ENCODE assay signal across 16 cellular contexts in genomic region chr1:118842462-118843201, GRCh38.
A peak's percentile ranks its signal among the peaks of the same experiment; 100 is the strongest.
DNase-seq lines count a peak whose midpoint lies in the region; ATAC-seq and TF ChIP-seq lines count a peak whose summit lies in the region.
"Had no signal": no experiment of that assay in that cellular context is flagged by ENCODE, and none has a peak within 500 bp of the region (broad histone marks: within the 10 kb centered on the region; RNA-seq: fewer than 3 reads in every experiment).

No MANE protein-coding gene starts in this region.

- no peaks in the 10 kb centered on the region for H3K27me3 Mint-ChIP-seq in activated T-helper 1 cell treated with anti-CD3 and anti-CD28 coated beads, Interleukin-12 subunit alpha, Interleukin-12 subunit beta, Interleukin-2, Interleukin-4 antibody, amounts not matched to agents 30 ng/mL and 10 ng/mL and 1 ng/mL, durations not matched to agents 14 hours and 24 hours and 36 hours (ENCODE audit: insufficient read depth)
- H3K27me3 Mint-ChIP-seq: activated CD4-positive, alpha-beta T cell treated with anti-CD3 and anti-CD28 coated beads, Interleukin-2, amount 10 ng/mL, durations not matched to agents 24 days and 14 days; type B pancreatic cell had no signal

- no peaks in the 10 kb centered on the region for H3K36me3 Mint-ChIP-seq in activated T-helper 1 cell treated with anti-CD3 and anti-CD28 coated beads, Interleukin-12 subunit alpha, Interleukin-12 subunit beta, Interleukin-2, Interleukin-4 antibody, amounts not matched to agents 30 ng/mL and 10 ng/mL and 1 ng/mL, durations not matched to agents 14 hours and 24 hours and 36 hours (ENCODE audit: low read depth)
- H3K36me3 Mint-ChIP-seq: immature natural killer cell, type B pancreatic cell had no signal

- no peak for TF ChIP-seq POLR2A in stomach (IDR thresholded peaks at IDR 0.05)

- no peaks in the 10 kb centered on the region for H3K36me3 ChIP-seq in stomach

- intact Hi-C loops in stomach (cut with DNase I; ENCODE audit: low total_unique reads), result no loop called here
- intact Hi-C loops in activated T-helper 1 cell treated with anti-CD3 and anti-CD28 coated beads, Interleukin-12 subunit alpha, Interleukin-12 subunit beta, Interleukin-2, Interleukin-4 antibody, amounts not matched to agents 30 ng/mL and 10 ng/mL and 1 ng/mL, durations not matched to agents 14 hours and 24 hours and 36 hours (cut with micrococcal nuclease), result no loop called here

- WGBS in stomach, 5 donors, result 38 to 49% (median 46%) methylated on average over 14 of the region's 14 CpGs

- no peaks in the 10 kb centered on the region for H3K4me1 Mint-ChIP-seq in activated T-helper 1 cell treated with anti-CD3 and anti-CD28 coated beads, Interleukin-12 subunit alpha, Interleukin-12 subunit beta, Interleukin-2, Interleukin-4 antibody, amounts not matched to agents 30 ng/mL and 10 ng/mL and 1 ng/mL, durations not matched to agents 14 hours and 24 hours and 36 hours (ENCODE audit: low read depth)
- H3K4me1 Mint-ChIP-seq: activated CD4-positive, alpha-beta T cell treated with anti-CD3 and anti-CD28 coated beads, Interleukin-2, amount 10 ng/mL, durations not matched to agents 24 days and 14 days; immature natural killer cell had no signal

- no peak overlapping the region for H3K27ac ChIP-seq in stomach
- H3K27ac ChIP-seq: A549 had no signal

- no peak for TF ChIP-seq CTCF in fibroblast of mammary gland (conservative IDR thresholded peaks at IDR 0.05; ENCODE audit: control insufficient read depth, insufficient read depth, low read depth, low read length)
- TF ChIP-seq CTCF in stomach (IDR thresholded peaks at IDR 0.05), result no peak

- H3K9me3 Mint-ChIP-seq in activated T-helper 1 cell treated with anti-CD3 and anti-CD28 coated beads, Interleukin-12 subunit alpha, Interleukin-12 subunit beta, Interleukin-2, Interleukin-4 antibody, amounts not matched to agents 30 ng/mL and 10 ng/mL and 1 ng/mL, durations not matched to agents 14 hours and 24 hours and 36 hours, result peaks cover 3% of the 10 kb centered on the region
- H3K9me3 Mint-ChIP-seq: activated CD4-positive, alpha-beta T cell treated with anti-CD3 and anti-CD28 coated beads, Interleukin-2, amount 10 ng/mL, durations not matched to agents 24 days and 14 days; type B pancreatic cell had no signal

- DNase-seq in COLO668 (lab: John Stamatoyannopoulos, UW; ENCODE audit: unreplicated experiment), result peak; percentile 99
- DNase-seq in NCI-H128 (lab: John Stamatoyannopoulos, UW; ENCODE audit: unreplicated experiment), result peak; percentile 91
- DNase-seq in NCI-H69 (lab: John Stamatoyannopoulos, UW), result peak; percentile 90
- DNase-seq in fibroblast of mammary gland (ENCODE audit: low read depth), result peak; percentile 21
- DNase-seq in stomach, result no peak
- DNase-seq in activated CD4-positive, alpha-beta T cell treated with anti-CD3 and anti-CD28 coated beads, Interleukin-2, amount 50 U/mL, for 1 hour, result no peak
- no peak for DNase-seq in activated T-helper 1 cell treated with anti-CD3 and anti-CD28 coated beads, Interleukin-12 subunit alpha, Interleukin-12 subunit beta, Interleukin-2, Interleukin-4 antibody, amounts not matched to agents 30 ng/mL and 10 ng/mL and 1 ng/mL, durations not matched to agents 14 hours and 24 hours and 36 hours (ENCODE audit: low spot score)
- DNase-seq: activated CD4-positive, alpha-beta T cell treated with anti-CD3 and anti-CD28 coated beads, Interleukin-2, amount 10 ng/mL, durations not matched to agents 24 days and 14 days; activated T-cell treated with anti-CD3 and anti-CD28 coated beads, Interleukin-2, amount 50 U/mL, for 72 hours; dermis blood vessel endothelial cell; immature natural killer cell; OCI-M1; stimulated activated CD4-positive, alpha-beta T cell treated with anti-CD3 and anti-CD28 coated beads, Interleukin-2, amount 100 ng/mL, for 24 hours had no signal

- H3K4me3 Mint-ChIP-seq in activated T-helper 1 cell treated with anti-CD3 and anti-CD28 coated beads, Interleukin-12 subunit alpha, Interleukin-12 subunit beta, Interleukin-2, Interleukin-4 antibody, amounts not matched to agents 30 ng/mL and 10 ng/mL and 1 ng/mL, durations not matched to agents 14 hours and 24 hours and 36 hours, result no peak overlapping the region
- H3K4me3 Mint-ChIP-seq: activated CD4-positive, alpha-beta T cell treated with anti-CD3 and anti-CD28 coated beads, Interleukin-2, amount 10 ng/mL, durations not matched to agents 24 days and 14 days; activated T-cell treated with anti-CD3 and anti-CD28 coated beads, Interleukin-2, amount 50 U/mL, for 72 hours; immature natural killer cell; type B pancreatic cell had no signal

- no peaks in the 10 kb centered on the region for H3K4me1 ChIP-seq in stomach
- H3K4me1 ChIP-seq: A549 had no signal

- TF ChIP-seq EP300 in stomach (IDR thresholded peaks at IDR 0.05), result no peak

- H3K9me3 ChIP-seq in stomach, result no peaks in the 10 kb centered on the region
- H3K9me3 ChIP-seq: A549 had no signal

- no peaks in the 10 kb centered on the region for H3K27me3 ChIP-seq in stomach

- H3K4me3 ChIP-seq in fibroblast of mammary gland (ENCODE audit: control insufficient read depth, low read depth, low read length) (no peak overlapping the region), stomach (no peak overlapping the region)
- H3K4me3 ChIP-seq: A549 had no signal

- H3K27ac Mint-ChIP-seq in activated T-helper 1 cell treated with anti-CD3 and anti-CD28 coated beads, Interleukin-12 subunit alpha, Interleukin-12 subunit beta, Interleukin-2, Interleukin-4 antibody, amounts not matched to agents 30 ng/mL and 10 ng/mL and 1 ng/mL, durations not matched to agents 14 hours and 24 hours and 36 hours, result no peak overlapping the region
- H3K27ac Mint-ChIP-seq: activated CD4-positive, alpha-beta T cell treated with anti-CD3 and anti-CD28 coated beads, Interleukin-2, amount 10 ng/mL, durations not matched to agents 24 days and 14 days; activated T-cell treated with anti-CD3 and anti-CD28 coated beads, Interleukin-2, amount 50 U/mL, for 72 hours; immature natural killer cell; type B pancreatic cell had no signal

- no peak for ATAC-seq in HG02981 (IDR thresholded peaks at IDR 0.05; ENCODE audit: unreplicated experiment)
- ATAC-seq: A549; activated T-cell treated with anti-CD3 and anti-CD28 coated beads, Interleukin-2, amount 50 U/mL, for 72 hours had no signal

Comparison
In these comparisons a context has a peak if more than half of its experiments do, and no peak if none do; other contexts are left out.
1. DNase-seq: peak in COLO668 (single experiment), NCI-H128 (single experiment), NCI-H69 (single experiment) and fibroblast of mammary gland (single experiment); none in stomach (single experiment), activated CD4-positive, alpha-beta T cell treated with anti-CD3 and anti-CD28 coated beads, Interleukin-2, amount 50 U/mL, for 1 hour (single experiment) and activated T-helper 1 cell treated with anti-CD3 and anti-CD28 coated beads, Interleukin-12 subunit alpha, Interleukin-12 subunit beta, Interleukin-2, Interleukin-4 antibody, amounts not matched to agents 30 ng/mL and 10 ng/mL and 1 ng/mL, durations not matched to agents 14 hours and 24 hours and 36 hours (single experiment).